In the genomic region with DNA sequence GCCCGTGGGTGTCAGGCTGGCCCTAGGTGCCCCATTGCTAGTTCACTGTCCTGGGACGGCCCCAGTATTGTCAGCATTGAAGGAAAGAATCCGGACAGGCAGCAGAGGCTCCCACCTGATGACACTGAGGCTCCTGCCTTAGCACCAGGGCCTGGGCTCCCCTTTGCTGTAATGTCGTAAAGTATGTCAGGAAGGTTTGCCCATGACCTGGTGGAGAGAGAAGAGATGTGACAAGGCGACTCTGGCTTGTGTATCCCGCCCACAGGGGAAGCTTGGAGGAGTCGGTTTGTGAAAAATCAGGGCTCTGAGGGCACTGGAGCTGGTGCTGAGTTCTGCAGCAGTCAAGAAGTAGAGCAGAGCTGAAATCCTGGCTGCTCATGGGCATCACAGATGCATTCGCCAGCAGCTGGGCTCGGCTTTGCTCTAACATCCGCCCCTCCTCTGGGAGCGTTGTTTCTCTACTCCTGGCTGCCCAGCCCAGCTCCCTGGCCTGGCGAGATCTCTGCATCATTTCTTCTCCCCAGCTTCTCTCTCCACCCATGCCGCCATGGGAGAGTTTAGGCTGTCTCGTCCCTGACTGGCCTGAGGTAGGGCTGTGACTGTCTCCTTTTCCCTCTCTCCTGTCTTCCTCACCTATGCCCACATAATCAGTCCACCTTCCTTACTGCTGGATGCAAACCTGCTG, we compare ENCODE assay signal across 1 cellular context.
TF ChIP-seq lines count a peak whose summit lies in the region.

No MANE protein-coding gene starts in this region.

TF ChIP-seq in WTC11, 78 proteins besides CTCF, POLR2A, EP300 and RAD21 (continued from another document):
- TF ChIP-seq, protein P1, sequence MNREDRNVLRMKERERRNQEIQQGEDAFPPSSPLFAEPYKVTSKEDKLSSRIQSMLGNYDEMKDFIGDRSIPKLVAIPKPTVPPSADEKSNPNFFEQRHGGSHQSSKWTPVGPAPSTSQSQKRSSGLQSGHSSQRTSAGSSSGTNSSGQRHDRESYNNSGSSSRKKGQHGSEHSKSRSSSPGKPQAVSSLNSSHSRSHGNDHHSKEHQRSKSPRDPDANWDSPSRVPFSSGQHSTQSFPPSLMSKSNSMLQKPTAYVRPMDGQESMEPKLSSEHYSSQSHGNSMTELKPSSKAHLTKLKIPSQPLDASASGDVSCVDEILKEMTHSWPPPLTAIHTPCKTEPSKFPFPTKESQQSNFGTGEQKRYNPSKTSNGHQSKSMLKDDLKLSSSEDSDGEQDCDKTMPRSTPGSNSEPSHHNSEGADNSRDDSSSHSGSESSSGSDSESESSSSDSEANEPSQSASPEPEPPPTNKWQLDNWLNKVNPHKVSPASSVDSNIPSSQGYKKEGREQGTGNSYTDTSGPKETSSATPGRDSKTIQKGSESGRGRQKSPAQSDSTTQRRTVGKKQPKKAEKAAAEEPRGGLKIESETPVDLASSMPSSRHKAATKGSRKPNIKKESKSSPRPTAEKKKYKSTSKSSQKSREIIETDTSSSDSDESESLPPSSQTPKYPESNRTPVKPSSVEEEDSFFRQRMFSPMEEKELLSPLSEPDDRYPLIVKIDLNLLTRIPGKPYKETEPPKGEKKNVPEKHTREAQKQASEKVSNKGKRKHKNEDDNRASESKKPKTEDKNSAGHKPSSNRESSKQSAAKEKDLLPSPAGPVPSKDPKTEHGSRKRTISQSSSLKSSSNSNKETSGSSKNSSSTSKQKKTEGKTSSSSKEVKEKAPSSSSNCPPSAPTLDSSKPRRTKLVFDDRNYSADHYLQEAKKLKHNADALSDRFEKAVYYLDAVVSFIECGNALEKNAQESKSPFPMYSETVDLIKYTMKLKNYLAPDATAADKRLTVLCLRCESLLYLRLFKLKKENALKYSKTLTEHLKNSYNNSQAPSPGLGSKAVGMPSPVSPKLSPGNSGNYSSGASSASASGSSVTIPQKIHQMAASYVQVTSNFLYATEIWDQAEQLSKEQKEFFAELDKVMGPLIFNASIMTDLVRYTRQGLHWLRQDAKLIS (CRISPR knock-in tag; IDR thresholded peaks at IDR 0.05; ENCODE audit: borderline replicate concordance): no peak
- TF ChIP-seq HMGA2 (CRISPR knock-in tag; IDR thresholded peaks at IDR 0.05) (no peak), ZNF263 (CRISPR knock-in tag; IDR thresholded peaks at IDR 0.05; ENCODE audit: low read depth) (no peak), GTF2I (CRISPR knock-in tag; conservative IDR thresholded peaks at IDR 0.05) (no peak), ZNF138 (CRISPR knock-in tag; conservative IDR thresholded peaks at IDR 0.05) (no peak)
